20 cellular contexts compared by ENCODE assay signal in genomic region chr14:89325299-89325883, GRCh38.
DNase-seq lines count a peak whose midpoint lies in the region; ATAC-seq and TF ChIP-seq lines count a peak whose summit lies in the region.
"Had no signal": no experiment of that assay in that cellular context is flagged by ENCODE, and none has a peak within 500 bp of the region (broad histone marks: within the 10 kb centered on the region; RNA-seq: fewer than 3 reads in every experiment).

No MANE protein-coding gene starts in this region.

- H3K36me3 Mint-ChIP-seq in naive thymus-derived CD8-positive, alpha-beta T cell, result peaks cover 0 to 27% (median 7%) of the 10 kb centered on the region in 3 donors

- H3K79me2 ChIP-seq in OCI-LY1 (ENCODE audit: insufficient read depth, low read length), result peaks cover 6% of the 10 kb centered on the region; the same call in 1 of the 2 replicates
- H3K79me2 ChIP-seq in smooth muscle cell (ENCODE audit: low read depth), result peaks cover 8% of the 10 kb centered on the region

- peak overlapping the region in 5 of 10 donors; percentile 1 to 65 (median 29) for H3K27ac Mint-ChIP-seq in naive thymus-derived CD8-positive, alpha-beta T cell

- TF ChIP-seq CTCF in OCI-LY1 (IDR thresholded peaks at IDR 0.05; ENCODE audit: low read length) (no peak), smooth muscle cell (IDR thresholded peaks at IDR 0.05; ENCODE audit: borderline replicate concordance, insufficient read depth, poor library complexity, severe bottlenecking) (no peak)

- H3K27me3 Mint-ChIP-seq in naive thymus-derived CD8-positive, alpha-beta T cell, result no peaks in the 10 kb centered on the region
- H3K27me3 Mint-ChIP-seq: T-cell had no signal

- H3K9ac ChIP-seq in OCI-LY1 (ENCODE audit: low read length), result no peak overlapping the region
- no peak overlapping the region for H3K9ac ChIP-seq in smooth muscle cell (ENCODE audit: low read depth)

- no peak for DNase-seq in naive thymus-derived CD8-positive, alpha-beta T cell
- DNase-seq in COLO829 (ENCODE audit: low spot score), result no peak
- DNase-seq in smooth muscle cell (lab: John Stamatoyannopoulos, UW; ENCODE audit: unreplicated experiment), result no peak
- no peak for DNase-seq in midbrain (lab: John Stamatoyannopoulos, UW)
- DNase-seq: activated CD4-positive, alpha-beta T cell treated with anti-CD3 and anti-CD28 coated beads, Interleukin-2, amount 50 U/mL, for 1 hour; activated gamma-delta T cell; body of pancreas; effector CD4-positive, alpha-beta T cell; Kasumi-1; lower lobe of right lung; NCI-H146; RPMI8226; sigmoid colon; stimulated activated naive CD4-positive, alpha-beta T cell treated with Interleukin-2 at 50 U/mL for 16 hours; T-cell had no signal

- peaks cover 5% of the 10 kb centered on the region; the same call in 1 of the 2 replicates for H3K36me3 ChIP-seq in OCI-LY1 (ENCODE audit: insufficient read depth, low read length)
- H3K36me3 ChIP-seq in smooth muscle cell (ENCODE audit: low read depth), result no peaks in the 10 kb centered on the region
- H3K36me3 ChIP-seq: lower lobe of right lung, sigmoid colon had no signal

- H3K4me1 ChIP-seq in OCI-LY1 (ENCODE audit: insufficient read depth, low read length, severe bottlenecking), result peaks cover 55% of the 10 kb centered on the region
- peaks cover 3% of the 10 kb centered on the region for H3K4me1 ChIP-seq in smooth muscle cell (ENCODE audit: low read depth)
- H3K4me1 ChIP-seq: lower lobe of right lung had no signal

- POLR2A ChIA-PET in naive thymus-derived CD8-positive, alpha-beta T cell (lab: Charles Lee), result no interaction called here

- no peaks in the 10 kb centered on the region for H3K9me2 ChIP-seq in OCI-LY1 (ENCODE audit: low read depth, low read length)

- no peak overlapping the region for H3K4me2 ChIP-seq in OCI-LY1 (ENCODE audit: low read length)
- H3K4me2 ChIP-seq in smooth muscle cell, result no peak overlapping the region

- H3F3A ChIP-seq in OCI-LY1 (ENCODE audit: insufficient read depth, low read length) (no peaks in the 10 kb centered on the region), smooth muscle cell (ENCODE audit: low read depth) (no peaks in the 10 kb centered on the region)

- ATAC-seq in GM18861 (IDR thresholded peaks at IDR 0.05; ENCODE audit: unreplicated experiment) (peak; percentile 37), GM21723 (IDR thresholded peaks at IDR 0.05; ENCODE audit: unreplicated experiment) (peak; percentile 52)
- ATAC-seq in naive thymus-derived CD8-positive, alpha-beta T cell, result peak; percentile 22 to 35
- ATAC-seq: body of pancreas, lower lobe of right lung had no signal

- peak overlapping the region in 7 of 10 donors; percentile 3 to 74 (median 33) for H3K4me3 Mint-ChIP-seq in naive thymus-derived CD8-positive, alpha-beta T cell
- H3K4me3 Mint-ChIP-seq: CD14-positive monocyte had no signal

- H3K27me3 ChIP-seq in OCI-LY1 (ENCODE audit: insufficient read depth, low read length) (no peaks in the 10 kb centered on the region), smooth muscle cell (ENCODE audit: low read depth) (no peaks in the 10 kb centered on the region)
- H3K27me3 ChIP-seq: body of pancreas, neutrophil, sigmoid colon had no signal

- H3K4me1 Mint-ChIP-seq in naive thymus-derived CD8-positive, alpha-beta T cell, result peaks cover 44 to 81% (median 76%) of the 10 kb centered on the region in 4 donors

- H3K27ac ChIP-seq in OCI-LY1 (ENCODE audit: low read depth, low read length, poor library complexity, severe bottlenecking), result peak overlapping the region; percentile 39
- no peak overlapping the region for H3K27ac ChIP-seq in smooth muscle cell (ENCODE audit: low read depth)
- H3K27ac ChIP-seq: body of pancreas, lower lobe of right lung, neutrophil, sigmoid colon had no signal

- H2AFZ ChIP-seq in OCI-LY1 (ENCODE audit: low read length) (no peak overlapping the region), smooth muscle cell (ENCODE audit: low read depth) (no peak overlapping the region)

- H4K20me1 ChIP-seq in OCI-LY1 (ENCODE audit: insufficient read depth, low read length), result no peaks in the 10 kb centered on the region
- peaks cover 33% of the 10 kb centered on the region for H4K20me1 ChIP-seq in smooth muscle cell (ENCODE audit: low read depth)

- H3K9me3 ChIP-seq in OCI-LY1 (ENCODE audit: low read length) (no peaks in the 10 kb centered on the region), smooth muscle cell (replicated peaks; ENCODE audit: low read depth) (no peaks in the 10 kb centered on the region)
- H3K9me3 ChIP-seq: body of pancreas, lower lobe of right lung, neutrophil, sigmoid colon had no signal

- H3K4me3 ChIP-seq in OCI-LY1 (ENCODE audit: low read depth, low read length, poor library complexity, severe bottlenecking) (no peak overlapping the region), smooth muscle cell (no peak overlapping the region)
- H3K4me3 ChIP-seq: body of pancreas, lower lobe of right lung, sigmoid colon had no signal

- WGBS in smooth muscle cell (ENCODE audit: low lambda C conversion rate), result 85% methylated on average over 1 of the region's 2 CpGs

- peaks cover 0 to 5% (median 0%) of the 10 kb centered on the region in 9 donors for H3K9me3 Mint-ChIP-seq in naive thymus-derived CD8-positive, alpha-beta T cell
